8 cellular contexts compared by ENCODE assay signal in genomic region chr5:173963867-173964429, GRCh38. TPM values are rescaled to one million over a fixed set of nuclear protein-coding genes. Genes with fewer than 3 reads are reported as not detected.
DNase-seq lines count a peak whose midpoint lies in the region; ATAC-seq and TF ChIP-seq lines count a peak whose summit lies in the region.

No MANE protein-coding gene starts in this region.

- H2AFZ ChIP-seq in neuron (ENCODE audit: low read depth, low read length) = peak overlapping the region; percentile 28

- H3K9me3 ChIP-seq in neuron (ENCODE audit: low read length) = no peaks in the 10 kb centered on the region

- in situ Hi-C loops in KBM-7 (cut with MboI; ENCODE audit: low pct_unique_long_range_greater_than_20kb, low sequenced_read_pairs) = loop anchor here (25.0 kb wide), 1 partner anchor 327 kb away; no protein-coding TSS in a partner anchor

- peak overlapping the region; percentile 31 to 95 (median 87) for H3K27ac ChIP-seq in dorsolateral prefrontal cortex

- intact Hi-C loops in dorsolateral prefrontal cortex (cut with DNase I) = loop anchor here in 1 of 2 donors (2.0 kb wide), 1 partner anchor 293 kb away; no protein-coding TSS in a partner anchor

- ATAC-seq in HG03442 (IDR thresholded peaks at IDR 0.05; ENCODE audit: unreplicated experiment) (no peak), GM18858 (IDR thresholded peaks at IDR 0.05; ENCODE audit: unreplicated experiment) (no peak)

- H3K27me3 ChIP-seq in dorsolateral prefrontal cortex (no peaks in the 10 kb centered on the region), neuron (ENCODE audit: insufficient read depth, low read length) (no peaks in the 10 kb centered on the region)

- peak; percentile 65 for DNase-seq in DMS79 treated with DMSO at 0.1 percent for 48 hours (lab: John Stamatoyannopoulos, UW)
- DNase-seq in NCI-H2196 treated with DMSO at 0.1 percent for 48 hours (lab: John Stamatoyannopoulos, UW; ENCODE audit: unreplicated experiment) = peak; percentile 71
- DNase-seq in dorsolateral prefrontal cortex = peak in 5 of 10 donors; percentile 29 to 78 (median 59)
- DNase-seq in effector CD8-positive, alpha-beta T cell (lab: John Stamatoyannopoulos, UW) = no peak
- no peak for DNase-seq in KBM-7

- peak overlapping the region; percentile 4 to 71 (median 50) for H3K4me3 ChIP-seq in dorsolateral prefrontal cortex
- peak overlapping the region; percentile 32 for H3K4me3 ChIP-seq in neuron (ENCODE audit: low read length)

- H3K4me1 ChIP-seq in neuron (ENCODE audit: insufficient read depth, low read length) = peaks cover 32% of the 10 kb centered on the region

- H3K36me3 ChIP-seq in neuron (ENCODE audit: insufficient read depth, low read length) = no peaks in the 10 kb centered on the region

- no peak for TF ChIP-seq CTCF in dorsolateral prefrontal cortex (IDR thresholded peaks at IDR 0.05 in 54 of 56, conservative IDR thresholded peaks at IDR 0.05 in 2 of 56; ENCODE audit: low read depth in 1 of 56, partially characterized antibody in 56 of 56)

RNA-seq across cellular contexts. Expression of gene C5orf47, which starts 25.0 kb away (rescaled TPM):
- 1 to 10 TPM in 1 of 120 experiments, under 1 TPM in 87, not detected in 32; 0.13 to 1.0 (median 0.43) TPM for total RNA-seq in dorsolateral prefrontal cortex

Comparison
In these comparisons a context has a peak if more than half of its experiments do, and no peak if none do; other contexts are left out.
1. DNase-seq: peak in DMS79 treated with DMSO at 0.1 percent for 48 hours (single experiment) and NCI-H2196 treated with DMSO at 0.1 percent for 48 hours (single experiment); none in effector CD8-positive, alpha-beta T cell (single experiment) and KBM-7 (single experiment).